25 cellular contexts compared by ENCODE assay signal in the genomic region with DNA sequence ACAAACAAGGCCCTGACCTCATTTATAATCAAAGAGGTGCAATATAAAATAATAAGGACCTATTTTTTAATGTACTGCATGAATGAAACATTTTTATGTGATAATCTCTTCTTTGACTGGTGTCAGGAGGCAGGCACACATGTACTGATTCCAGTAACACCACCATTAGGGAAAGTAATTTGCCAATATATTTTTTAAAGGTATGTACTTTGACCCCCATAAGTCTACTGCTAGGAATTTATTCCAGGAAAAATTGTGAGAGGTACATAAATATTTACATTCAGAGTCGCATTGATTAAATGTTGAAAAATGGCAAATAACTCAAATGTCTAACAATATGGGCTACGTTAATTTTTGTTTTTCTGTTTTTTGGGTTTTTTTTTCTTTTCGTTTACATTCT.
"Had no signal": no experiment of that assay in that cellular context is flagged by ENCODE, and none has a peak within 500 bp of the region (broad histone marks: within the 10 kb centered on the region; RNA-seq: fewer than 3 reads in every experiment).

No MANE protein-coding gene starts in this region.

- ATAC-seq: activated T-cell treated with anti-CD3 and anti-CD28 coated beads, Interleukin-2, amount 50 U/mL, for 72 hours; body of pancreas; gastroesophageal sphincter; sciatic nerve; stimulated activated memory B cell treated with anti-CD40 and anti-IgM and Interleukin-4, amounts not matched to agents 10 μg/mL and 1 μg/mL and 100 μg/mL, for 72 hours; stimulated activated naive CD8-positive, alpha-beta T cell treated with anti-CD3 and anti-CD28 coated beads, Interleukin-15, amount 100 ng/mL, for 72 hours had no signal

- H3K9me3 ChIP-seq: body of pancreas, gastroesophageal sphincter, left ventricle myocardium inferior, neutrophil, ovary, vagina had no signal

- H3K4me1 ChIP-seq: left ventricle myocardium inferior had no signal

- H3K27me3 ChIP-seq: body of pancreas, gastroesophageal sphincter, neutrophil, ovary, vagina had no signal

- H3K36me3 ChIP-seq: gastroesophageal sphincter, left ventricle myocardium inferior, neutrophil, ovary, vagina had no signal

- H3K4me3 ChIP-seq: body of pancreas, gastroesophageal sphincter, left ventricle myocardium inferior, ovary, skin epidermis, vagina had no signal

- DNase-seq: activated B cell treated with CpG ODN at 0.5 μM for 24 hours; activated CD4-positive, alpha-beta T cell treated with anti-CD3 and anti-CD28 coated beads, Interleukin-2, amount 50 U/mL, for 1 hour; activated naive CD4-positive, alpha-beta T cell; activated T-cell treated with anti-CD3 and anti-CD28 coated beads for 4 hours; activated T-cell treated with anti-CD3 and anti-CD28 coated beads, Interleukin-2, amount 50 U/mL, for 72 hours; anterior cingulate cortex; body of pancreas; effector CD8-positive, alpha-beta T cell; head of caudate nucleus; hypothalamus; kidney glomerular epithelial cell; left ventricle myocardium inferior; naive B cell; nephron progenitor cell; ovary; stimulated activated CD4-positive, alpha-beta T cell treated with anti-CD3 and anti-CD28 coated beads, Interleukin-4, amount 100 ng/mL, for 24 hours; stimulated activated naive CD8-positive, alpha-beta T cell treated with anti-CD3 and anti-CD28 coated beads, Interleukin-15, amount 100 ng/mL, for 72 hours; substantia nigra; T-helper 2 cell had no signal

- H3K27ac ChIP-seq: body of pancreas, gastroesophageal sphincter, left ventricle myocardium inferior, neutrophil, ovary, vagina had no signal
